ENCODE assay signal across 8 cellular contexts in the genomic region with DNA sequence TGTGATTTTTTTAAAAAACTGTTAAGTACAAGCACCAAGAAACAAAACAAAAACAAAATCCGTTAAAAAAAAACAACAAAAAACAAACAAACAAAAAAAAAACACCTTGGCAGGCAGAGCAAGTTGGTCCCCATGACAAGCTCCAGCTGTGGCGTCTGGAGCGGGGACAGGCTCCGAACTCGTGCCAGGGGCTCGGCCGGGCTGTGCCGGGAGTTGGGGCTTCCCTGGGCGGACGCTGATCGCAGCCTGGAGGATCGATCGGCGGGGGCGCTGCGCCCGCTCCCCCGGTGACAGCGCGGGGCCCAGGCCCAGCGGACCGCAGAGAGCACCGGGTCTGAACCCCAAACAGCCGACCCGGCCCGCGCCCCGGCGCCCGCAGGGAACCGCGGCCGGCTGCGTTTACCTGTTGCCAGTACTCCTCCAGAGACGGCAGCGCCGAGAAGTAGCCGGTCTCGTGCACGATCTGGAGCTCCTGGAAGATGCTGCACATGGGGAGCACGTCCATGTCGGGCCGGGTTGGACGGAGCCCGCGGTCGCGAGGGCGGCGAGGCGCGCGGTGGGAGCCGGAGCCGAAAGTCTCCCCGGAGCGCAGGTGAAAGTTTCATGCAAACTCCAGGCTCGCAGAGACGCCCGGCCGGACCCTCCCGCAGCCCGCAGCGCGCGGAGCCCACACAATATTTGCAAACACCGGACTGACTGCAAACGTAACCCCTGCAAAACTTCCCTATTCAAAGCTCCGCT. TPM values are rescaled to one million over a fixed set of nuclear protein-coding genes. Genes with fewer than 3 reads are reported as not detected.
DNase-seq lines count a peak whose midpoint lies in the region; ATAC-seq, FAIRE-seq and TF ChIP-seq lines count a peak whose summit lies in the region.

Gene KLF6, minus strand, starts transcription at position 700 of the 741 bp plus-strand sequence. Its CDS starts 195 bp downstream, at position 505.

- H2BK5ac ChIP-seq in H1 (ENCODE audit: low read depth, low read length) (peak within 1 kb of the TSS; percentile 93), mesenchymal stem cell (ENCODE audit: low read depth, low read length, poor library complexity, severe bottlenecking) (peak within 1 kb of the TSS; percentile 96)

- H3K18ac ChIP-seq in H1 (ENCODE audit: extremely low read depth, low read length) (peak within 1 kb of the TSS; percentile 78), mesenchymal stem cell (ENCODE audit: low read depth in 1 of 2, low read length in 2 of 2) (peak within 1 kb of the TSS; percentile 99)

- H2BK15ac ChIP-seq in H1 (ENCODE audit: low read length) (peak within 1 kb of the TSS; percentile 46; the same call in 1 of the 2 replicates), mesenchymal stem cell (ENCODE audit: low read depth, poor library complexity, severe bottlenecking) (peak within 1 kb of the TSS; percentile 84)

- ATAC-seq in activated T-cell treated with anti-CD3 and anti-CD28 coated beads, Interleukin-2, amount 50 U/mL, for 4 hours, result peak; percentile 1 to 2
- ATAC-seq in HG02981 (IDR thresholded peaks at IDR 0.05; ENCODE audit: unreplicated experiment) (peak; percentile 0), SK-N-SH treated with all-trans-retinoic acid at 6 μM for 48 hours (peak; percentile 23; the same call in 1 of the 3 replicates)

- peak within 1 kb of the TSS; percentile 71 for H4K91ac ChIP-seq in H1 (replicated peaks; ENCODE audit: insufficient read length, low read length)
- peak within 1 kb of the TSS; percentile 97 for H4K91ac ChIP-seq in mesenchymal stem cell (ENCODE audit: low read length)

- H3K36me3 ChIP-seq in H1 (ENCODE audit: control insufficient read depth in 2 of 4, insufficient read depth in 4 of 4, low read length in 3 of 4) (peaks cover 16 to 22% (median 22%) of the 10 kb centered on the region in 4 experiments), mesenchymal stem cell (ENCODE audit: control insufficient read depth in 1 of 2, insufficient read depth in 2 of 2, low read depth in 1 of 2, low read length in 2 of 2) (peaks cover 22 to 42% of the 10 kb centered on the region in 2 experiments)

- TF ChIP-seq EP300 in H1 (IDR thresholded peaks at IDR 0.05; ENCODE audit: borderline replicate concordance in 1 of 2, low read depth in 2 of 2, low read length in 2 of 2), result no peak

- H3K4me1 Mint-ChIP-seq in activated T-cell treated with anti-CD3 and anti-CD28 coated beads, Interleukin-2, amount 50 U/mL, for 4 hours (ENCODE audit: low read depth), result peaks cover 36% of the 10 kb centered on the region

- POLR2A ChIA-PET in H1 (lab: Charles Lee; ENCODE audit: partially characterized antibody), result interaction anchor here (0.6 to 4.0 kb wide), 44 partner anchors 9 to 946 kb away, joined by 3 to 43 read pairs (median 3); no protein-coding TSS in a partner anchor

- H4K8ac ChIP-seq in H1 (ENCODE audit: extremely low read depth, insufficient read depth, low read length) (peak within 1 kb of the TSS; percentile 99), mesenchymal stem cell (ENCODE audit: low read length) (peak within 1 kb of the TSS; percentile 90)

- H4K5ac ChIP-seq in H1 (ENCODE audit: insufficient read length, low read depth, low read length), result peak within 1 kb of the TSS; percentile 78

- peak within 1 kb of the TSS; percentile 95 for H3K27ac ChIP-seq in H1 (ENCODE audit: low read depth, low read length)
- H3K27ac ChIP-seq in mesenchymal stem cell (ENCODE audit: low read length, poor library complexity, severe bottlenecking), result peak within 1 kb of the TSS; percentile 91
- peak within 1 kb of the TSS; percentile 93 for H3K27ac ChIP-seq in temporal lobe (ENCODE audit: low read depth, low read length)

- H3K27me3 ChIP-seq in H1 (replicated peaks in 1 of 4; ENCODE audit: control insufficient read depth in 3 of 4, extremely low read depth in 1 of 4, insufficient read depth in 3 of 4, low read length in 3 of 4), result no peaks in the 10 kb centered on the region
- H3K27me3 ChIP-seq in mesenchymal stem cell (ENCODE audit: control insufficient read depth in 1 of 2, insufficient read depth in 1 of 2, low read length in 2 of 2), result no peaks in the 10 kb centered on the region

- H2BK20ac ChIP-seq in H1 (ENCODE audit: low read length), result no peak within 1 kb of the TSS

- H3K9ac ChIP-seq in H1 (replicated peaks in 1 of 4; ENCODE audit: extremely low read depth in 1 of 4, low read depth in 3 of 4, low read length in 3 of 4) (peak within 1 kb of the TSS; percentile 88 to 100 (median 91)), mesenchymal stem cell (ENCODE audit: low read length) (peak within 1 kb of the TSS; percentile 100)

- peak within 1 kb of the TSS; percentile 73 for H3K14ac ChIP-seq in H1 (ENCODE audit: insufficient read length)
- peak within 1 kb of the TSS; percentile 93 to 98 for H3K14ac ChIP-seq in mesenchymal stem cell (ENCODE audit: low read length in 2 of 2)

- H3K79me1 ChIP-seq in H1 (ENCODE audit: low read depth, low read length) (peaks cover 22% of the 10 kb centered on the region), mesenchymal stem cell (replicated peaks; ENCODE audit: low read length, poor library complexity, severe bottlenecking) (no peaks in the 10 kb centered on the region)

- CTCF ChIA-PET in H1 (lab: Charles Lee; ENCODE audit: partially characterized antibody), result interaction anchor here (0.8 kb wide), 1 partner anchor 45 kb away, joined by 3 read pairs; no protein-coding TSS in a partner anchor

- peaks cover 3% of the 10 kb centered on the region for H3K9me3 Mint-ChIP-seq in activated T-cell treated with anti-CD3 and anti-CD28 coated beads, Interleukin-2, amount 50 U/mL, for 4 hours

- no peak within 1 kb of the TSS for H2AFZ ChIP-seq in H1 (ENCODE audit: low read length)
- H2AFZ ChIP-seq in mesenchymal stem cell (ENCODE audit: low read depth, low read length), result no peak within 1 kb of the TSS

- DNase-seq in activated T-cell treated with anti-CD3 and anti-CD28 coated beads, Interleukin-2, amount 50 U/mL, for 4 hours, result peak; percentile 52
- DNase-seq in activated T-cell treated with anti-CD3 and anti-CD28 coated beads, Interleukin-2, amount 50 U/mL, for 1 hour, result no peak
- DNase-seq in H1 (ENCODE audit: low read depth in 1 of 2, low spot score in 2 of 2), result peak in 1 of 2 experiments; percentile 70
- DNase-seq in mesenchymal stem cell, result no peak
- no peak for DNase-seq in NCI-H524 (lab: John Stamatoyannopoulos, UW)

- peaks cover 16% of the 10 kb centered on the region for H3K23me2 ChIP-seq in H1 (ENCODE audit: low read depth, low read length)

- TF ChIP-seq RAD21 in H1 (IDR thresholded peaks at IDR 0.05 in 1 of 2, conservative IDR thresholded peaks at IDR 0.05 in 1 of 2; ENCODE audit: low read depth in 2 of 2, low read length in 2 of 2), result no peak

- TF ChIP-seq CTCF in H1 (IDR thresholded peaks at IDR 0.05; ENCODE audit: control extremely low read depth in 1 of 3, insufficient read depth in 1 of 3, low read depth in 1 of 3, low read length in 3 of 3), result no peak

- H3K4ac ChIP-seq in H1 (replicated peaks; ENCODE audit: insufficient read length, low read depth, low read length) (peak within 1 kb of the TSS; percentile 32), mesenchymal stem cell (ENCODE audit: low read depth in 1 of 2, low read length in 2 of 2) (peak within 1 kb of the TSS; percentile 97 to 99)

- H4K20me1 ChIP-seq in H1 (replicated peaks in 1 of 2; ENCODE audit: control insufficient read depth in 1 of 2, insufficient read depth in 2 of 2, low read length in 2 of 2), result peaks cover 23 to 27% of the 10 kb centered on the region in 2 experiments

- no peak for FAIRE-seq in H1 (lab: Jason Lieb, UNC)

- H3K36me3 Mint-ChIP-seq in activated T-cell treated with anti-CD3 and anti-CD28 coated beads, Interleukin-2, amount 50 U/mL, for 4 hours (ENCODE audit: insufficient read depth), result peaks cover 49% of the 10 kb centered on the region

- no peaks in the 10 kb centered on the region for H3K9me3 ChIP-seq in H1 (ENCODE audit: insufficient read depth in 2 of 2, low read depth in 1 of 2, low read length in 1 of 2)
- H3K9me3 ChIP-seq in mesenchymal stem cell (ENCODE audit: control insufficient read depth, low read length), result no peaks in the 10 kb centered on the region

- H3K23ac ChIP-seq in H1 (ENCODE audit: insufficient read length) (no peak within 1 kb of the TSS), mesenchymal stem cell (ENCODE audit: low read length in 2 of 2) (peak within 1 kb of the TSS in 1 of 2 experiments; percentile 100)

- H2AK5ac ChIP-seq in H1 (ENCODE audit: low read depth, low read length) (0 out of 2 replicates have a peak within 1 kb of the TSS, but pooled peaks have one; percentile 34), mesenchymal stem cell (ENCODE audit: low read length, severe bottlenecking) (peak within 1 kb of the TSS; percentile 55)

- H3K4me2 ChIP-seq in H1 (ENCODE audit: insufficient read depth in 1 of 2, low read depth in 2 of 2, low read length in 2 of 2) (peak within 1 kb of the TSS; percentile 93 to 94), mesenchymal stem cell (ENCODE audit: low read length, poor library complexity, severe bottlenecking) (peak within 1 kb of the TSS; percentile 76)

- peak in 1 of 2 experiments; percentile 71; a peak in 1 of 3 replicates for TF ChIP-seq POLR2A in H1 (IDR thresholded peaks at IDR 0.05; ENCODE audit: control extremely low read depth in 1 of 2, low read depth in 2 of 2, low read length in 2 of 2)

- H3K4me3 ChIP-seq in H1 (ENCODE audit: extremely low read depth in 1 of 4, insufficient read depth in 2 of 4, low read depth in 3 of 4, low read length in 4 of 4) (peak within 1 kb of the TSS; percentile 72 to 91 (median 86)), mesenchymal stem cell (ENCODE audit: insufficient read depth in 1 of 2, low read depth in 1 of 2, low read length in 2 of 2) (peak within 1 kb of the TSS; percentile 95 to 97)

- WGBS in H1 (ENCODE audit: extremely low coverage in 1 of 2, insufficient coverage in 1 of 2, insufficient read length in 1 of 2, insufficient replicate concordance in 2 of 2, low coverage in 1 of 2, low lambda C conversion rate in 2 of 2, missing lambda C conversion rate in 1 of 2), 2 experiments, result 1% methylated on average over 38 of the region's 69 CpGs; no CpG with 5 or more reads in 1 of the 2 experiments
- WGBS in mesenchymal stem cell, result under 1% methylated on average over 45 of the region's 69 CpGs

- H2BK12ac ChIP-seq in H1 (ENCODE audit: low read depth, low read length) (peak within 1 kb of the TSS; percentile 88), mesenchymal stem cell (ENCODE audit: low read length in 2 of 2) (peak within 1 kb of the TSS in 1 of 2 experiments; percentile 78)

- H2BK120ac ChIP-seq in H1 (replicated peaks; ENCODE audit: low read depth, low read length) (peak within 1 kb of the TSS; percentile 45), mesenchymal stem cell (ENCODE audit: low read depth, low read length) (peak within 1 kb of the TSS; percentile 99)

- no peaks in the 10 kb centered on the region for H3K27me3 Mint-ChIP-seq in activated T-cell treated with anti-CD3 and anti-CD28 coated beads, Interleukin-2, amount 50 U/mL, for 4 hours (ENCODE audit: low read depth)

- peak within 1 kb of the TSS; percentile 88 for H3K56ac ChIP-seq in H1 (replicated peaks; ENCODE audit: insufficient read length, low read depth, low read length)

- H3K4me1 ChIP-seq in H1 (replicated peaks in 1 of 4; ENCODE audit: control insufficient read depth in 3 of 4, insufficient read depth in 4 of 4, low read length in 3 of 4) (peaks cover 5 to 17% (median 12%) of the 10 kb centered on the region in 4 experiments), mesenchymal stem cell (ENCODE audit: control insufficient read depth, insufficient read depth, low read depth, low read length) (peaks cover 15% of the 10 kb centered on the region)

- peaks cover 6 to 50% of the 10 kb centered on the region in 2 experiments for H3K79me2 ChIP-seq in H1 (ENCODE audit: control insufficient read depth in 1 of 2, insufficient read depth in 2 of 2, low read length in 2 of 2)

- H3K4me3 Mint-ChIP-seq in activated T-cell treated with anti-CD3 and anti-CD28 coated beads, Interleukin-2, amount 50 U/mL, for 4 hours, result peak within 1 kb of the TSS; percentile 95

RNA-seq across cellular contexts. Expression of gene KLF6, which starts in this region (rescaled TPM):
- 100 to 1,000 TPM; 188 to 247 (median 209) TPM for total RNA-seq in activated T-cell treated with anti-CD3 and anti-CD28 coated beads, Interleukin-2, amount 50 U/mL, for 4 hours
- 19.5 and 23.0 TPM in 2 replicates for total RNA-seq in H1 (2021; fragmentation: NEBNext Ultra II Directional; extraction: Animal tissue kit (Norgen Biotek cat#: 25700))
- polyA plus RNA-seq in H1 (2011; rRNA removed), result 5.7 and 10.1 TPM in 2 replicates
- polyA plus RNA-seq in H1 (2011; cell fraction: cytosol; rRNA removed), result 8.9 TPM
- polyA plus RNA-seq in H1 (2011; cell fraction: nucleus; rRNA removed), result 19.0 TPM
- polyA plus RNA-seq in H1 (2012, experiment 1 of 2), result 9.4 to 16.4 TPM (median 12.4 TPM) in 4 replicates
- polyA plus RNA-seq in H1 (2012, experiment 2 of 2), result 4.0 TPM
- 9.9 TPM for polyA plus RNA-seq in H1 (2013, experiment 1 of 2)
- polyA plus RNA-seq in H1 (2013, experiment 2 of 2), result 10.1 TPM
- polyA minus RNA-seq in H1 (2011; rRNA and poly(A)+ RNA removed), result 19.2 and 29.7 TPM in 2 replicates
- polyA minus RNA-seq in H1 (2011; cell fraction: cytosol; rRNA and poly(A)+ RNA removed), result 9.5 TPM
- polyA minus RNA-seq in H1 (2011; cell fraction: nucleus; rRNA and poly(A)+ RNA removed), result 108 TPM
- 195 TPM for polyA plus RNA-seq in mesenchymal stem cell (2013, experiment 1 of 2)
- polyA plus RNA-seq in mesenchymal stem cell (2013, experiment 2 of 2), result 183 TPM
- total RNA-seq in temporal lobe, result 79.4 TPM
